In the genomic region with DNA sequence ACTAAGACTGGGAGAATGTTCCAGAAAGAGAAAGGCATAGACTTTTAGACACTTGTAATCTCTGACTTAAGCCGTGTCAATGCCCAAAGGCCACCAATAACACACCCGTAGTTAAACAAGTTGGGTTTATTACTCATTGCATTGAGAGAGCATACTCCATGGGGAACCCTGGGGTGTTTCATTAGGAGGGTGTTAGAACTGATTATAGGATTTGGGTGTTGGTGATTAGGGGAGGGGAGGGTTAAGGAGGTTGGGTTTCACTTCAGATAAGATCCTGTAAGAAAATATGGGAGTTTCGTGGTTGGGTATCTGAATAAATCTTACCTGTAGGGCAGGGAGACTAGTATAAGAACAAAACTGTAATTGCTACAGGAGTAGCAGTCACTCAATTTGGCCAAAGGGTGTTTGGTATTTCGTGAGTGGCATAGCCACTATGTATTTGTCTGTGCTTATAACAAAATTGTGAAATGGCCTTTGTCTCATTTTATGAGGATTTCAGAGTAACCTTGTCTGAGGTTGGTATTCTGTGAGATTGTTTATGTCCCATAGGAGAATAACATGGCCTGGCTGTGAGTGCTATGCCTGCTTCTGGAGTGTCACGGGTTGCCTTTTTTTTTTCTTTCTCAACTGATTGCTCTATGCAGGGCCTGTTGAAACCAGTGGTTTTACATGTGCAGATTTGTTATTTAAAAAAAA, we compare ENCODE assay signal across 12 cellular contexts. TPM values are rescaled to one million over a fixed set of nuclear protein-coding genes. Genes with fewer than 3 reads are reported as not detected.
A peak's percentile ranks its signal among the peaks of the same experiment; 100 is the strongest.
DNase-seq lines count a peak whose midpoint lies in the region; ATAC-seq, FAIRE-seq and TF ChIP-seq lines count a peak whose summit lies in the region.
"Had no signal": no experiment of that assay in that cellular context is flagged by ENCODE, and none has a peak within 500 bp of the region (broad histone marks: within the 10 kb centered on the region; RNA-seq: fewer than 3 reads in every experiment).

No MANE protein-coding gene starts in this region.

- CTCF ChIA-PET in activated CD4-positive, alpha-beta T cell treated with anti-CD3 and anti-CD28 coated beads for 36 hours (lab: Charles Lee), result no interaction called here
- CTCF ChIA-PET in Panc1 (lab: Charles Lee), result no interaction called here

- H3K4me1 Mint-ChIP-seq in activated CD4-positive, alpha-beta T cell treated with anti-CD3 and anti-CD28 coated beads, Interleukin-2, amount 10 ng/mL, durations not matched to agents 24 days and 14 days, result peaks cover 34% of the 10 kb centered on the region
- peaks cover 35% of the 10 kb centered on the region for H3K4me1 Mint-ChIP-seq in activated CD4-positive, alpha-beta T cell treated with anti-CD3 and anti-CD28 coated beads for 36 hours

- no peak for TF ChIP-seq POLR2A in ovary (IDR thresholded peaks at IDR 0.05)

- H3K9me3 ChIP-seq in Panc1 (ENCODE audit: control insufficient read depth, insufficient read depth, low read depth, low read length) (no peaks in the 10 kb centered on the region), small intestine (ENCODE audit: control insufficient read depth, low read depth) (no peaks in the 10 kb centered on the region), ovary (no peaks in the 10 kb centered on the region)
- H3K9me3 ChIP-seq: upper lobe of right lung had no signal

- H3K4me3 ChIP-seq in Panc1 (ENCODE audit: low read depth in 2 of 2, low read length in 2 of 2) (peak overlapping the region in 1 of 2 experiments; percentile 12; a peak in 1 of 4 replicates), small intestine (ENCODE audit: low read depth in 1 of 2, low read length in 2 of 2) (no peak overlapping the region), ovary (no peak overlapping the region)
- H3K4me3 ChIP-seq: upper lobe of right lung had no signal

- TF ChIP-seq CTCF in Panc1 (IDR thresholded peaks at IDR 0.05) (no peak), ovary (IDR thresholded peaks at IDR 0.05) (no peak)

- BruUV-seq in Panc1 (replicated peaks; lab: Mats Ljungman, UMichigan), result no TSS peak

- no peak overlapping the region for H3K27ac Mint-ChIP-seq in activated CD4-positive, alpha-beta T cell treated with anti-CD3 and anti-CD28 coated beads, Interleukin-2, amount 10 ng/mL, durations not matched to agents 24 days and 14 days
- H3K27ac Mint-ChIP-seq in activated CD4-positive, alpha-beta T cell treated with anti-CD3 and anti-CD28 coated beads for 36 hours, result no peak overlapping the region

- H3K27me3 ChIP-seq in Panc1 (ENCODE audit: control insufficient read depth, insufficient read depth, low read length), result no peaks in the 10 kb centered on the region
- H3K27me3 ChIP-seq in small intestine (ENCODE audit: control insufficient read depth in 2 of 2, insufficient read depth in 2 of 2, low read length in 2 of 2), result no peaks in the 10 kb centered on the region
- no peaks in the 10 kb centered on the region for H3K27me3 ChIP-seq in ovary
- H3K27me3 ChIP-seq: upper lobe of right lung had no signal

- no peak for ATAC-seq in activated CD4-positive, alpha-beta T cell treated with anti-CD3 and anti-CD28 coated beads for 36 hours
- no peak for ATAC-seq in Panc1
- ATAC-seq: upper lobe of right lung had no signal

- H3K36me3 Mint-ChIP-seq in activated CD4-positive, alpha-beta T cell treated with anti-CD3 and anti-CD28 coated beads, Interleukin-2, amount 10 ng/mL, durations not matched to agents 24 days and 14 days (ENCODE audit: low read depth), result peaks cover 7% of the 10 kb centered on the region
- peaks cover 6% of the 10 kb centered on the region for H3K36me3 Mint-ChIP-seq in activated CD4-positive, alpha-beta T cell treated with anti-CD3 and anti-CD28 coated beads for 36 hours (ENCODE audit: low read depth)

- H3K27me3 Mint-ChIP-seq in activated CD4-positive, alpha-beta T cell treated with anti-CD3 and anti-CD28 coated beads, Interleukin-2, amount 10 ng/mL, durations not matched to agents 24 days and 14 days, result no peaks in the 10 kb centered on the region
- no peaks in the 10 kb centered on the region for H3K27me3 Mint-ChIP-seq in activated CD4-positive, alpha-beta T cell treated with anti-CD3 and anti-CD28 coated beads for 36 hours

- no peaks in the 10 kb centered on the region for H3K9me3 Mint-ChIP-seq in activated CD4-positive, alpha-beta T cell treated with anti-CD3 and anti-CD28 coated beads, Interleukin-2, amount 10 ng/mL, durations not matched to agents 24 days and 14 days
- no peaks in the 10 kb centered on the region for H3K9me3 Mint-ChIP-seq in activated CD4-positive, alpha-beta T cell treated with anti-CD3 and anti-CD28 coated beads for 36 hours (ENCODE audit: low read depth)

- peak overlapping the region; percentile 43 for H3K4me3 Mint-ChIP-seq in activated CD4-positive, alpha-beta T cell treated with anti-CD3 and anti-CD28 coated beads, Interleukin-2, amount 10 ng/mL, durations not matched to agents 24 days and 14 days
- H3K4me3 Mint-ChIP-seq in activated CD4-positive, alpha-beta T cell treated with anti-CD3 and anti-CD28 coated beads for 36 hours, result no peak overlapping the region

- in situ Hi-C loops in Panc1 (cut with HindIII; ENCODE audit: low pct_unique_long_range_greater_than_20kb, low sequenced_read_pairs), result no loop called here

- TF ChIP-seq EP300 in ovary (IDR thresholded peaks at IDR 0.05), result no peak

- no peak for DNase-seq in activated CD4-positive, alpha-beta T cell treated with anti-CD3 and anti-CD28 coated beads, Interleukin-2, amount 10 ng/mL, durations not matched to agents 24 days and 14 days
- no peak for DNase-seq in activated CD4-positive, alpha-beta T cell treated with anti-CD3 and anti-CD28 coated beads for 36 hours
- no peak for DNase-seq in Panc1 (ENCODE audit: low read depth, low spot score)
- DNase-seq in fibroblast of peridontal ligament (ENCODE audit: extremely low read depth), result peak; percentile 54
- DNase-seq in small intestine, result peak; percentile 67
- no peak for DNase-seq in COR-L47 (lab: John Stamatoyannopoulos, UW)
- no peak for DNase-seq in stimulated activated CD4-positive, alpha-beta T cell treated with anti-CD3 and anti-CD28 coated beads, Interleukin-4, amount 100 ng/mL, for 24 hours
- DNase-seq in ovary, result no peak
- DNase-seq: activated CD4-positive, CD25-positive, alpha-beta regulatory T cell treated with anti-CD3 and anti-CD28 coated beads, Interleukin-2, amount 50 U/mL, for 72 hours; stimulated activated CD4-positive, alpha-beta T cell treated with anti-CD3 and anti-CD28 coated beads, Interleukin-4, amount 100 ng/mL, for 1 hour; upper lobe of right lung had no signal

- no peak for FAIRE-seq in small intestine (lab: Jason Lieb, UNC)

- no peaks in the 10 kb centered on the region for H3K36me3 ChIP-seq in Panc1 (ENCODE audit: control insufficient read depth, insufficient read depth, low read length)
- no peaks in the 10 kb centered on the region for H3K36me3 ChIP-seq in small intestine (ENCODE audit: control insufficient read depth in 2 of 2, insufficient read depth in 2 of 2, low read length in 2 of 2)
- no peaks in the 10 kb centered on the region for H3K36me3 ChIP-seq in ovary
- H3K36me3 ChIP-seq: upper lobe of right lung had no signal

- H3K27ac ChIP-seq in Panc1 (ENCODE audit: low read length) (peak overlapping the region; percentile 41), small intestine (ENCODE audit: low read depth in 1 of 2, low read length in 1 of 2) (peak overlapping the region in 1 of 2 donors; percentile 39), ovary (no peak overlapping the region)
- H3K27ac ChIP-seq: KMS-11 had no signal

- 30 to 64% (median 45%) methylated on average over 5 of the region's 5 CpGs for WGBS in small intestine, 3 donors
- WGBS in ovary, 3 donors, result 34 to 54% (median 46%) methylated on average over 5 of the region's 5 CpGs

- intact Hi-C loops in activated CD4-positive, alpha-beta T cell treated with anti-CD3 and anti-CD28 coated beads, Interleukin-2, amount 10 ng/mL, durations not matched to agents 24 days and 14 days (cut with micrococcal nuclease), result no loop called here
- intact Hi-C loops in activated CD4-positive, alpha-beta T cell treated with anti-CD3 and anti-CD28 coated beads for 36 hours (cut with DNase I, micrococcal nuclease), result loop anchor here in 1 of 2 experiments (5.0 kb wide), 2 partner anchors 226 to 334 kb away; partner anchors contain the start of gene RAB11A
- intact Hi-C loops in Panc1 (cut with micrococcal nuclease; ENCODE audit: unreplicated experiment) (no loop called here), ovary (cut with DNase I) (no loop called here)

- POLR2A ChIA-PET in activated CD4-positive, alpha-beta T cell treated with anti-CD3 and anti-CD28 coated beads for 36 hours (lab: Charles Lee), result interaction anchor here (0.6 kb wide), 2 partner anchors 19 to 22 kb away, joined by 3 to 7 read pairs; no protein-coding TSS in a partner anchor
- POLR2A ChIA-PET in Panc1 (lab: Charles Lee), result interaction anchor here (0.7 kb wide), 1 partner anchor 1167 kb away, joined by 4 read pairs; no protein-coding TSS in a partner anchor

- peaks cover 29% of the 10 kb centered on the region for H3K4me1 ChIP-seq in Panc1 (ENCODE audit: control insufficient read depth, insufficient read depth, low read length)
- H3K4me1 ChIP-seq in small intestine (ENCODE audit: control insufficient read depth in 2 of 2, insufficient read depth in 1 of 2, low read depth in 1 of 2, low read length in 1 of 2), result peaks cover 0 to 8% of the 10 kb centered on the region in 2 donors
- H3K4me1 ChIP-seq in ovary (ENCODE audit: insufficient read depth), result peaks cover 3% of the 10 kb centered on the region

RNA-seq across cellular contexts. Expression of gene HACD3, which starts 2.9 kb away (rescaled TPM):
- 39.4 and 45.1 TPM in 2 replicates for total RNA-seq in activated CD4-positive, alpha-beta T cell treated with anti-CD3 and anti-CD28 coated beads, Interleukin-2, amount 10 ng/mL, durations not matched to agents 24 days and 14 days
- total RNA-seq in activated CD4-positive, alpha-beta T cell treated with anti-CD3 and anti-CD28 coated beads for 36 hours, result 10 to 100 TPM; 23.4 to 27.3 TPM
- total RNA-seq in Panc1 (2021; ENCODE audit: unreplicated experiment) (83.2 TPM), ovary (10 to 100 TPM; 51.6 to 70.3 (median 58.0) TPM)
- 64.8 TPM for polyA plus RNA-seq in Panc1 (2012; ENCODE audit: insufficient read length)
- polyA plus RNA-seq in small intestine (10 to 100 TPM in 1 of 3 donors, 1 to 10 TPM in 2; 5.1 to 44.7 (median 7.3) TPM), ovary (10 to 100 TPM; 39.2 to 96.6 TPM)

RNA-seq across cellular contexts. Expression of gene DPP8, which starts 15.7 kb away (rescaled TPM):
- 31.4 and 36.0 TPM in 2 replicates for total RNA-seq in activated CD4-positive, alpha-beta T cell treated with anti-CD3 and anti-CD28 coated beads, Interleukin-2, amount 10 ng/mL, durations not matched to agents 24 days and 14 days
- total RNA-seq in activated CD4-positive, alpha-beta T cell treated with anti-CD3 and anti-CD28 coated beads for 36 hours, result 10 to 100 TPM; 25.8 to 26.4 TPM
- total RNA-seq in Panc1 (2021; ENCODE audit: unreplicated experiment) (36.2 TPM), ovary (10 to 100 TPM; 31.1 to 36.5 (median 34.1) TPM)
- 18.0 TPM for polyA plus RNA-seq in Panc1 (2012; ENCODE audit: insufficient read length)
- polyA plus RNA-seq in small intestine (10 to 100 TPM in 2 of 3 donors, 1 to 10 TPM in 1; 9.2 to 13.4 (median 11.1) TPM), ovary (10 to 100 TPM; 13.7 to 14.9 TPM)

Comparison
In these comparisons a context has a peak if more than half of its experiments do, and no peak if none do; other contexts are left out.
1. DNase-seq: peak in fibroblast of peridontal ligament (single experiment) and small intestine (single experiment); none in activated CD4-positive, alpha-beta T cell treated with anti-CD3 and anti-CD28 coated beads, Interleukin-2, amount 10 ng/mL, durations not matched to agents 24 days and 14 days (single experiment), activated CD4-positive, alpha-beta T cell treated with anti-CD3 and anti-CD28 coated beads for 36 hours (single experiment), Panc1 (single experiment), COR-L47 (single experiment), stimulated activated CD4-positive, alpha-beta T cell treated with anti-CD3 and anti-CD28 coated beads, Interleukin-4, amount 100 ng/mL, for 24 hours (single experiment) and ovary (0 of 5).